Comparison of ENCODE assay signal across 1 cellular context in genomic region chr10:123496336-123496735, GRCh38.
TF ChIP-seq lines count a peak whose summit lies in the region.

No MANE protein-coding gene starts in this region.

TF ChIP-seq in HepG2, 621 proteins besides CTCF, POLR2A, EP300 and RAD21 (continued from another document):
- TF ChIP-seq ZNF687 (CRISPR knock-in tag; IDR thresholded peaks at IDR 0.05) = no peak
